ENCODE assay signal across 4 cellular contexts in genomic region chr19:47387623-47388022, GRCh38.
A peak's percentile ranks its signal among the peaks of the same experiment; 100 is the strongest.
TF ChIP-seq lines count a peak whose summit lies in the region.

No MANE protein-coding gene starts in this region.

TF ChIP-seq in HEK293, 187 proteins besides CTCF, POLR2A, EP300 and RAD21:
- TF ChIP-seq ZNF121 (tag by site-specific recombination; IDR thresholded peaks at IDR 0.05) = peak; percentile 81; the same call in 1 of the 2 replicates

TF ChIP-seq in WTC11, 78 proteins besides CTCF, POLR2A, EP300 and RAD21:
- TF ChIP-seq ZNF121 (CRISPR knock-in tag; IDR thresholded peaks at IDR 0.05) = peak; percentile 90

TF ChIP-seq in K562, 482 proteins besides CTCF, POLR2A, EP300 and RAD21:
- peak; percentile 90 for TF ChIP-seq ZNF121 (CRISPR knock-in tag; conservative IDR thresholded peaks at IDR 0.05)

TF ChIP-seq in HepG2, 621 proteins besides CTCF, POLR2A, EP300 and RAD21:
- 0 out of 2 replicates have a peak, but pooled peaks have one; percentile 26 for TF ChIP-seq ZNF121 (CRISPR knock-in tag; IDR thresholded peaks at IDR 0.05)
TF ChIP-seq in HepG2: peak in this region for 1; not testable (repeated sequence) for 620.
